Comparison of ENCODE assay signal across 7 cellular contexts in genomic region chr19:2977001-2977685, GRCh38. TPM values are rescaled to one million over a fixed set of nuclear protein-coding genes. Genes with fewer than 3 reads are reported as not detected.
DNase-seq lines count a peak whose midpoint lies in the region; ATAC-seq, FAIRE-seq and TF ChIP-seq lines count a peak whose summit lies in the region.

Gene TLE6 (plus strand): TSS chr19:2977564. CDS start chr19:2978234, 670 bp downstream.

- H3K27me3 ChIP-seq in astrocyte (ENCODE audit: insufficient read depth, low read length) (peaks cover 23% of the 10 kb centered on the region), hepatocyte (no peaks in the 10 kb centered on the region)

- peaks cover 6% of the 10 kb centered on the region for H3K4me1 ChIP-seq in astrocyte (ENCODE audit: insufficient read depth, low read length)
- H3K4me1 ChIP-seq in hepatocyte (ENCODE audit: insufficient read depth) = peaks cover 7% of the 10 kb centered on the region

- H3K4me2 ChIP-seq in astrocyte (ENCODE audit: low read length) = peak within 1 kb of the TSS; percentile 95
- peak within 1 kb of the TSS; percentile 90 for H3K4me2 ChIP-seq in hepatocyte

- H3K27ac ChIP-seq in astrocyte (ENCODE audit: low read depth, low read length) = no peak within 1 kb of the TSS
- H3K27ac ChIP-seq in hepatocyte = no peak within 1 kb of the TSS

- H3K9me3 ChIP-seq in astrocyte (ENCODE audit: insufficient read depth, low read depth, low read length) (no peaks in the 10 kb centered on the region), hepatocyte (ENCODE audit: low read depth) (no peaks in the 10 kb centered on the region)

- TF ChIP-seq CTCF in astrocyte (IDR thresholded peaks at IDR 0.05; ENCODE audit: insufficient read depth, low read depth, low read length) (no peak), hepatocyte (IDR thresholded peaks at IDR 0.05; ENCODE audit: poor library complexity) (no peak)

- peak; percentile 94 for FAIRE-seq in GM18507 (lab: Jason Lieb, UNC)
- FAIRE-seq in astrocyte (lab: Jason Lieb, UNC) = no peak

- H3K79me2 ChIP-seq in astrocyte (ENCODE audit: insufficient read depth, low read length) (no peaks in the 10 kb centered on the region), hepatocyte (no peaks in the 10 kb centered on the region)

- no peaks in the 10 kb centered on the region for H3K36me3 Mint-ChIP-seq in T-helper 2 cell treated with Interferon-gamma antibody and Interleukin-4, amounts not matched to agents 5 μg/mL and 100 μg/mL, for 36 hours (ENCODE audit: low read depth)
- no peaks in the 10 kb centered on the region for H3K36me3 Mint-ChIP-seq in astrocyte (ENCODE audit: low read depth, unreplicated experiment)

- H3K9me3 Mint-ChIP-seq in T-helper 2 cell treated with Interferon-gamma antibody and Interleukin-4, amounts not matched to agents 5 μg/mL and 100 μg/mL, for 36 hours = no peaks in the 10 kb centered on the region
- H3K9me3 Mint-ChIP-seq in astrocyte (ENCODE audit: unreplicated experiment) = no peaks in the 10 kb centered on the region

- peak within 1 kb of the TSS; percentile 85 for H3K27ac Mint-ChIP-seq in T-helper 2 cell treated with Interferon-gamma antibody and Interleukin-4, amounts not matched to agents 5 μg/mL and 100 μg/mL, for 36 hours
- no peak within 1 kb of the TSS for H3K27ac Mint-ChIP-seq in astrocyte (ENCODE audit: unreplicated experiment)

- peak within 1 kb of the TSS; percentile 97 for H3K4me3 Mint-ChIP-seq in T-helper 2 cell treated with Interferon-gamma antibody and Interleukin-4, amounts not matched to agents 5 μg/mL and 100 μg/mL, for 36 hours
- H3K4me3 Mint-ChIP-seq in astrocyte (ENCODE audit: unreplicated experiment) = peak within 1 kb of the TSS; percentile 83

- peaks cover 26% of the 10 kb centered on the region for H3K27me3 Mint-ChIP-seq in T-helper 2 cell treated with Interferon-gamma antibody and Interleukin-4, amounts not matched to agents 5 μg/mL and 100 μg/mL, for 36 hours (ENCODE audit: low read depth)
- peaks cover 75% of the 10 kb centered on the region for H3K27me3 Mint-ChIP-seq in astrocyte (ENCODE audit: low read depth, unreplicated experiment)

- ATAC-seq in HG02970 (IDR thresholded peaks at IDR 0.05; ENCODE audit: low FRiP score, unreplicated experiment) = peak; percentile 96

- WGBS in hepatocyte (ENCODE audit: low lambda C conversion rate, missing lambda C conversion rate) = under 1% methylated on average over 34 of the region's 50 CpGs

- peaks cover 15% of the 10 kb centered on the region for H3K4me1 Mint-ChIP-seq in T-helper 2 cell treated with Interferon-gamma antibody and Interleukin-4, amounts not matched to agents 5 μg/mL and 100 μg/mL, for 36 hours (ENCODE audit: low read depth)
- H3K4me1 Mint-ChIP-seq in astrocyte (ENCODE audit: low read depth, unreplicated experiment) = peaks cover 4% of the 10 kb centered on the region

- peak within 1 kb of the TSS; percentile 59 for H3K4me3 ChIP-seq in astrocyte (ENCODE audit: insufficient read depth, low read depth, low read length)
- H3K4me3 ChIP-seq in hepatocyte = peak within 1 kb of the TSS; percentile 22

- peak; percentile 96 for DNase-seq in GM18507 (ENCODE audit: extremely low spot score, insufficient read length, low read depth)
- DNase-seq in NCI-H187 treated with DMSO at 0.1 percent for 48 hours (lab: John Stamatoyannopoulos, UW) = peak; percentile 88
- peak; percentile 93 for DNase-seq in T-helper 2 cell treated with Interferon-gamma antibody and Interleukin-4, amounts not matched to agents 5 μg/mL and 100 μg/mL, for 36 hours (ENCODE audit: low spot score)
- DNase-seq in astrocyte (ENCODE audit: low read depth) = peak; percentile 79
- DNase-seq in hepatocyte (ENCODE audit: low spot score) = peak; percentile 98
- peak; percentile 83 for DNase-seq in renal cortical epithelial cell (ENCODE audit: low read depth)

- peak within 1 kb of the TSS; percentile 75 for H2AFZ ChIP-seq in astrocyte (ENCODE audit: low read depth, low read length)
- H2AFZ ChIP-seq in hepatocyte = peak within 1 kb of the TSS; percentile 63

- H3K9ac ChIP-seq in astrocyte (ENCODE audit: low read length) = peak within 1 kb of the TSS; percentile 31

- H3K9me2 ChIP-seq in hepatocyte (replicated peaks; ENCODE audit: insufficient read depth) = no peaks in the 10 kb centered on the region

- H3K36me3 ChIP-seq in astrocyte (ENCODE audit: insufficient read depth, low read length) (no peaks in the 10 kb centered on the region), hepatocyte (replicated peaks; ENCODE audit: insufficient read depth, low read depth) (no peaks in the 10 kb centered on the region)

- H4K20me1 ChIP-seq in astrocyte (ENCODE audit: insufficient read depth, low read length) (no peaks in the 10 kb centered on the region), hepatocyte (ENCODE audit: insufficient read depth, poor library complexity, severe bottlenecking) (no peaks in the 10 kb centered on the region)

RNA-seq across cellular contexts. Expression of gene TLE6, which starts in this region (rescaled TPM):
- 0.11 TPM in 1 of 2 replicates, not detected in the other for total RNA-seq in astrocyte
- total RNA-seq in hepatocyte = 1.2 and 4.7 TPM in 2 replicates
- polyA plus RNA-seq in hepatocyte = 1.2 and 3.9 TPM in 2 replicates
- total RNA-seq in renal cortical epithelial cell = 0.69 and 1.6 TPM in 2 replicates

Comparison
In these comparisons a context has a peak if more than half of its experiments do, and no peak if none do; other contexts are left out.
1. Peak in DNase-seq, H3K4me3 ChIP-seq, H3K9ac ChIP-seq and H3K4me2 ChIP-seq in astrocyte; RNA of the gene not detected or under 1 TPM.